ENCODE assay signal across 10 cellular contexts in the genomic region with DNA sequence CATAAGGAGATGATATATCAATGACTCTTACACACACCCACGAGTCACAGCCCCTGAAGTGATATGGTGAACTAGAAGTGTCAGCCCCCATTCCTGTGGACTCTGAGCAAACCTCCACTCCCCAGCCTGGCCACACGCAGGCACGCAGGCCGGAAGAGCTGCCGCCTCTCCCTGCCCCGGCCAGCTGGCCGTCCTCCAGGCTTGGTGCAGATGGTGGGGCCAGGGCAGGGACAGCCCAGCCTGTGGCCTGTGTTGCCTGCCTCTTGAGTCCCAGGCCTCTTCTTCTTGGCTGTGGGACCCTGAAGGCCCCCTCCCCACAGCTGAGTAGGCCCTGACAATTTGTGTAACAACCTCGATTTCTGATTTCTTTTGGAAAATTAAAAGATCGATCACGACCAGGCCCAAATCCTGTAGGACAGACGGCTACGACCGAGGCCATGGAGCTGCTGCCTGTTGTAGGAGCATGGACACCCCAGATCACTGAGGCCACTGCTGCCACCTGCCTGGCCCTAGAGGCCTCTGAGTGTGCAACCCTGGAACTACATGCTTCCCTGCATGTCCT. TPM values are rescaled to one million over a fixed set of nuclear protein-coding genes. Genes with fewer than 3 reads are reported as not detected.
DNase-seq lines count a peak whose midpoint lies in the region; ATAC-seq, FAIRE-seq and TF ChIP-seq lines count a peak whose summit lies in the region.
"Had no signal": no experiment of that assay in that cellular context is flagged by ENCODE, and none has a peak within 500 bp of the region (broad histone marks: within the 10 kb centered on the region; RNA-seq: fewer than 3 reads in every experiment).

No MANE protein-coding gene starts in this region.

- dilution Hi-C loops in endothelial cell of umbilical vein (cut with MboI; ENCODE audit: extremely low pct_ligation_motif_present, low sequenced_read_pairs), result no loop called here

- no peak overlapping the region for H3K4me3 ChIP-seq in endothelial cell of umbilical vein (replicated peaks in 1 of 3; ENCODE audit: insufficient read depth in 1 of 3, low read depth in 1 of 3, low read length in 3 of 3)
- no peak overlapping the region for H3K4me3 ChIP-seq in upper lobe of right lung

- no TSS peak for BruUV-seq in endothelial cell of umbilical vein (replicated peaks; lab: Mats Ljungman, UMichigan)

- no peak for TF ChIP-seq POLR2A in endothelial cell of umbilical vein (IDR thresholded peaks at IDR 0.05; ENCODE audit: low read depth, low read length)

- H3K9me3 ChIP-seq in endothelial cell of umbilical vein (replicated peaks; ENCODE audit: control insufficient read depth, insufficient read depth, low read length), result no peaks in the 10 kb centered on the region
- no peaks in the 10 kb centered on the region for H3K9me3 ChIP-seq in upper lobe of right lung

- no peaks in the 10 kb centered on the region for H3K27me3 ChIP-seq in endothelial cell of umbilical vein (ENCODE audit: control insufficient read depth in 2 of 2, insufficient read depth in 2 of 2, low read length in 2 of 2)
- no peaks in the 10 kb centered on the region for H3K27me3 ChIP-seq in upper lobe of right lung

- CTCF ChIA-PET in endothelial cell of umbilical vein (lab: Charles Lee), result interaction anchor here (1.1 to 1.4 kb wide), 2 partner anchors 41 to 109 kb away, joined by 3 read pairs; no protein-coding TSS in a partner anchor

- peak; percentile 70 for ATAC-seq in upper lobe of right lung
- no peak for ATAC-seq in GM21576 (IDR thresholded peaks at IDR 0.05; ENCODE audit: unreplicated experiment)

- H3K36me3 ChIP-seq in endothelial cell of umbilical vein (ENCODE audit: control insufficient read depth in 2 of 2, extremely low read depth in 1 of 2, insufficient read depth in 2 of 2, low read length in 2 of 2), result no peaks in the 10 kb centered on the region
- H3K36me3 ChIP-seq in upper lobe of right lung, result no peaks in the 10 kb centered on the region

- H3K9ac ChIP-seq in endothelial cell of umbilical vein (replicated peaks; ENCODE audit: extremely low read depth, insufficient read depth, low read length), result no peak overlapping the region

- H4K20me1 ChIP-seq in endothelial cell of umbilical vein (replicated peaks; ENCODE audit: control insufficient read depth, extremely low read depth, insufficient read depth, low read length), result no peaks in the 10 kb centered on the region

- DNase-seq in DMS 273 (lab: John Stamatoyannopoulos, UW; ENCODE audit: unreplicated experiment) (peak; percentile 66), DMS 273 treated with DMSO at 0.1 percent for 48 hours (lab: John Stamatoyannopoulos, UW) (no peak), endothelial cell of umbilical vein (ENCODE audit: low read depth, low spot score) (peak; percentile 61), medulla oblongata (ENCODE audit: extremely low spot score) (peak; percentile 83), upper lobe of right lung (peak; percentile 85), DMS153 treated with DMSO at 0.1 percent for 48 hours (lab: John Stamatoyannopoulos, UW; ENCODE audit: unreplicated experiment) (no peak)
- DNase-seq in stimulated activated CD4-positive, alpha-beta T cell treated with anti-CD3 and anti-CD28 coated beads, Interleukin-2, amount 100 ng/mL, for 24 hours, result no peak
- DNase-seq: NCI-H345 had no signal

- TF ChIP-seq CTCF in endothelial cell of umbilical vein (IDR thresholded peaks at IDR 0.05; ENCODE audit: extremely low read depth in 1 of 2, insufficient read depth in 1 of 2, low read depth in 1 of 2, low read length in 2 of 2), result no peak
- TF ChIP-seq CTCF in upper lobe of right lung (IDR thresholded peaks at IDR 0.05), result no peak

- H3K4me1 ChIP-seq in endothelial cell of umbilical vein (ENCODE audit: control insufficient read depth, extremely low read depth, insufficient read depth, low read length), result peaks cover 27% of the 10 kb centered on the region
- H3K4me1 ChIP-seq in upper lobe of right lung, result peaks cover 28% of the 10 kb centered on the region

- no peaks in the 10 kb centered on the region for H3K79me2 ChIP-seq in endothelial cell of umbilical vein (ENCODE audit: control insufficient read depth, insufficient read depth, low read length)

- no peaks in the 10 kb centered on the region for H3K9me1 ChIP-seq in endothelial cell of umbilical vein (replicated peaks; ENCODE audit: control insufficient read depth, extremely low read depth, insufficient read depth, low read length)

- no peak overlapping the region for H3K4me2 ChIP-seq in endothelial cell of umbilical vein (ENCODE audit: insufficient read depth, low read length)

- intact Hi-C loops in endothelial cell of umbilical vein (cut with micrococcal nuclease) (loop anchor here (1.0 kb wide), 1 partner anchor 10 kb away; the partner anchor contains the start of gene MPRIP), upper lobe of right lung (cut with DNase I) (no loop called here)

- peak; percentile 88 for FAIRE-seq in endothelial cell of umbilical vein (lab: Jason Lieb, UNC)

- POLR2A ChIA-PET in endothelial cell of umbilical vein (lab: Charles Lee), result interaction anchor here (0.5 kb wide), 1 partner anchor 62 kb away, joined by 3 read pairs; no protein-coding TSS in a partner anchor

- peak overlapping the region; percentile 23 for H3K27ac ChIP-seq in endothelial cell of umbilical vein (ENCODE audit: insufficient read depth, low read depth, low read length)
- H3K27ac ChIP-seq in upper lobe of right lung, result peak overlapping the region; percentile 64
- H3K27ac ChIP-seq: 22Rv1 had no signal

- H2AFZ ChIP-seq in endothelial cell of umbilical vein (ENCODE audit: low read depth, low read length), result peak overlapping the region; percentile 41

TF ChIP-seq in endothelial cell of umbilical vein, 7 proteins besides CTCF, POLR2A, EP300 and RAD21:
- TF ChIP-seq POLR2AphosphoS5 (IDR thresholded peaks at IDR 0.05; ENCODE audit: insufficient read depth, low read depth, low read length) (peak; percentile 45), EZH2 (IDR thresholded peaks at IDR 0.05; ENCODE audit: borderline replicate concordance, low read depth, low read length, severe bottlenecking) (no peak), GATA2 (IDR thresholded peaks at IDR 0.05; ENCODE audit: insufficient read depth, insufficient read length, low read depth, low read length) (no peak)

RNA-seq across cellular contexts. Expression of gene MPRIP, which starts 10.0 kb away (rescaled TPM):
- total RNA-seq in endothelial cell of umbilical vein (246 and 262 TPM in 2 replicates), upper lobe of right lung (333 TPM)
- polyA plus RNA-seq in endothelial cell of umbilical vein, result 94.6 and 102 TPM in 2 replicates
- polyA plus RNA-seq in endothelial cell of umbilical vein (2011; cell fraction: cytosol; rRNA removed), result 84.4 and 92.1 TPM in 2 replicates
- 160 and 171 TPM in 2 replicates for polyA plus RNA-seq in endothelial cell of umbilical vein (2011; cell fraction: nucleus; rRNA removed)
- 165 and 190 TPM in 2 replicates for polyA plus RNA-seq in endothelial cell of umbilical vein (2012)
- 177 and 225 TPM in 2 replicates for polyA minus RNA-seq in endothelial cell of umbilical vein
- polyA minus RNA-seq in endothelial cell of umbilical vein (2011; cell fraction: cytosol; rRNA and poly(A)+ RNA removed), result 72.5 TPM
- 129 and 135 TPM in 2 replicates for polyA minus RNA-seq in endothelial cell of umbilical vein (2011; cell fraction: nucleus; rRNA and poly(A)+ RNA removed)

Comparison
In these comparisons a context has a peak if more than half of its experiments do, and no peak if none do; other contexts are left out.
1. DNase-seq: peak in DMS 273 (single experiment), endothelial cell of umbilical vein (single experiment), medulla oblongata (single experiment) and upper lobe of right lung (single experiment); none in DMS 273 treated with DMSO at 0.1 percent for 48 hours (single experiment), DMS153 treated with DMSO at 0.1 percent for 48 hours (single experiment) and stimulated activated CD4-positive, alpha-beta T cell treated with anti-CD3 and anti-CD28 coated beads, Interleukin-2, amount 100 ng/mL, for 24 hours (0 of 2).